In the genomic region with DNA sequence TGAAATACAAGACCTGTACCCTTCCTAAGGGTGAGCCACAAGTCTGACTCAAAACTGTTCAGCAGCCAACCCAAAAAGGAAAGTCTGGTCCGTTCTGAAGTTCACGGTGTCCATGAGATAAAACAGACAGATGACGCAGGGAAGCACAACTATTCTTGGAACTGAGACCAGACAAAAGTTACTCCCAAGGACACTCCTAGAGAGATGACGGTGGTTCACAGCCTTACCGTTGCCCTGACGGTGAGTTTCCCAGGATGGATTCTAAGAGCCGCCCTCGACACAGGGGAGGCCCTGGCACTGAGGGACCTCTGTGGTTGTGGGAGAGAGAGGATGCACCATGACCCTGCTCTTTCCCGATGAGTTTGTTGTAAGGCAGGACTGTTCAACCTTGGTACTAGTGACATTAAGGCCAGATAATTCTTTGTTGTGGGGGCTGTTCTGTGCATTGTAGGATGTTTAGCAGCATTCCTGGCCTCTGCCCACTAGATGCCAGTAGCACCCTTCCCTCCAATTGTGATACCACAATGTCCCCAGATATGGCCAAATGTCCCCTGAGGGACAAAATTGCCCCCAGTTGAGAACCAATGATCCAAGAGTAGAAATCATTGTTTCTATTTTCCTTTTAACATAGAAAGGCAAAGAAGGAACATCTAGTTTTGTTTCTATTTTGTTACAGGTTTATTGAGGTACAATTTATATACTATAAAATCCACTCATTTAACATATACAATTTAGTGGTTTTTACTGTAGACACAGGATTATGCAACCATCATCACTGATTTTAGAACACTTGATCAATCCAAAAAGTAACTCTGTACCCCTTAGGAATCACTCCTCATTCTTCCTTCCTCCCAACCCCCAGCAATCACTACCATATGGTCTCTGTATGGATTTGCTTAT, we compare ENCODE assay signal across 1 cellular context.
TF ChIP-seq lines count a peak whose summit lies in the region.

No MANE protein-coding gene starts in this region.

TF ChIP-seq in GM23338, 12 proteins besides CTCF, POLR2A, EP300 and RAD21 (continued from another document):
- TF ChIP-seq, protein P1, sequence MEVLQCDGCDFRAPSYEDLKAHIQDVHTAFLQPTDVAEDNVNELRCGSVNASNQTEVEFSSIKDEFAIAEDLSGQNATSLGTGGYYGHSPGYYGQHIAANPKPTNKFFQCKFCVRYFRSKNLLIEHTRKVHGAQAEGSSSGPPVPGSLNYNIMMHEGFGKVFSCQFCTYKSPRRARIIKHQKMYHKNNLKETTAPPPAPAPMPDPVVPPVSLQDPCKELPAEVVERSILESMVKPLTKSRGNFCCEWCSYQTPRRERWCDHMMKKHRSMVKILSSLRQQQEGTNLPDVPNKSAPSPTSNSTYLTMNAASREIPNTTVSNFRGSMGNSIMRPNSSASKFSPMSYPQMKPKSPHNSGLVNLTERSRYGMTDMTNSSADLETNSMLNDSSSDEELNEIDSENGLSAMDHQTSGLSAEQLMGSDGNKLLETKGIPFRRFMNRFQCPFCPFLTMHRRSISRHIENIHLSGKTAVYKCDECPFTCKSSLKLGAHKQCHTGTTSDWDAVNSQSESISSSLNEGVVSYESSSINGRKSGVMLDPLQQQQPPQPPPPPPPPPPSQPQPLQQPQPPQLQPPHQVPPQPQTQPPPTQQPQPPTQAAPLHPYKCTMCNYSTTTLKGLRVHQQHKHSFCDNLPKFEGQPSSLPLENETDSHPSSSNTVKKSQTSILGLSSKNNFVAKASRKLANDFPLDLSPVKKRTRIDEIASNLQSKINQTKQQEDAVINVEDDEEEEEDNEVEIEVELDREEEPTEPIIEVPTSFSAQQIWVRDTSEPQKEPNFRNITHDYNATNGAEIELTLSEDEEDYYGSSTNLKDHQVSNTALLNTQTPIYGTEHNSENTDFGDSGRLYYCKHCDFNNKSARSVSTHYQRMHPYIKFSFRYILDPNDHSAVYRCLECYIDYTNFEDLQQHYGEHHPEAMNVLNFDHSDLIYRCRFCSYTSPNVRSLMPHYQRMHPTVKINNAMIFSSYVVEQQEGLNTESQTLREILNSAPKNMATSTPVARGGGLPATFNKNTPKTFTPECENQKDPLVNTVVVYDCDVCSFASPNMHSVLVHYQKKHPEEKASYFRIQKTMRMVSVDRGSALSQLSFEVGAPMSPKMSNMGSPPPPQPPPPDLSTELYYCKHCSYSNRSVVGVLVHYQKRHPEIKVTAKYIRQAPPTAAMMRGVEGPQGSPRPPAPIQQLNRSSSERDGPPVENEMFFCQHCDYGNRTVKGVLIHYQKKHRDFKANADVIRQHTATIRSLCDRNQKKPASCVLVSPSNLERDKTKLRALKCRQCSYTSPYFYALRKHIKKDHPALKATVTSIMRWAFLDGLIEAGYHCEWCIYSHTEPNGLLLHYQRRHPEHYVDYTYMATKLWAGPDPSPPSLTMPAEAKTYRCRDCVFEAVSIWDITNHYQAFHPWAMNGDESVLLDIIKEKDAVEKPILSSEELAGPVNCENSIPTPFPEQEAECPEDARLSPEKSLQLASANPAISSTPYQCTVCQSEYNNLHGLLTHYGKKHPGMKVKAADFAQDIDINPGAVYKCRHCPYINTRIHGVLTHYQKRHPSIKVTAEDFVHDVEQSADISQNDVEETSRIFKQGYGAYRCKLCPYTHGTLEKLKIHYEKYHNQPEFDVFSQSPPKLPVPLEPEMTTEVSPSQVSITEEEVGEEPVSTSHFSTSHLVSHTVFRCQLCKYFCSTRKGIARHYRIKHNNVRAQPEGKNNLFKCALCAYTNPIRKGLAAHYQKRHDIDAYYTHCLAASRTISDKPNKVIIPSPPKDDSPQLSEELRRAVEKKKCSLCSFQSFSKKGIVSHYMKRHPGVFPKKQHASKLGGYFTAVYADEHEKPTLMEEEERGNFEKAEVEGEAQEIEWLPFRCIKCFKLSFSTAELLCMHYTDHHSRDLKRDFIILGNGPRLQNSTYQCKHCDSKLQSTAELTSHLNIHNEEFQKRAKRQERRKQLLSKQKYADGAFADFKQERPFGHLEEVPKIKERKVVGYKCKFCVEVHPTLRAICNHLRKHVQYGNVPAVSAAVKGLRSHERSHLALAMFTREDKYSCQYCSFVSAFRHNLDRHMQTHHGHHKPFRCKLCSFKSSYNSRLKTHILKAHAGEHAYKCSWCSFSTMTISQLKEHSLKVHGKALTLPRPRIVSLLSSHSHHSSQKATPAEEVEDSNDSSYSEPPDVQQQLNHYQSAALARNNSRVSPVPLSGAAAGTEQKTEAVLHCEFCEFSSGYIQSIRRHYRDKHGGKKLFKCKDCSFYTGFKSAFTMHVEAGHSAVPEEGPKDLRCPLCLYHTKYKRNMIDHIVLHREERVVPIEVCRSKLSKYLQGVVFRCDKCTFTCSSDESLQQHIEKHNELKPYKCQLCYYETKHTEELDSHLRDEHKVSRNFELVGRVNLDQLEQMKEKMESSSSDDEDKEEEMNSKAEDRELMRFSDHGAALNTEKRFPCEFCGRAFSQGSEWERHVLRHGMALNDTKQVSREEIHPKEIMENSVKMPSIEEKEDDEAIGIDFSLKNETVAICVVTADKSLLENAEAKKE (CRISPR knock-in tag; IDR thresholded peaks at IDR 0.05): no peak
- TF ChIP-seq EZH2phosphoT487 (IDR thresholded peaks at IDR 0.05; ENCODE audit: unreplicated experiment): no peak
